Comparison of ENCODE assay signal across 1 cellular context in genomic region chr4:5774416-5775056, GRCh38.
TF ChIP-seq lines count a peak whose summit lies in the region.

No MANE protein-coding gene starts in this region.

TF ChIP-seq in H1, 55 proteins besides CTCF, POLR2A, EP300 and RAD21:
- no peak for TF ChIP-seq TAF1 (IDR thresholded peaks at IDR 0.05; ENCODE audit: low read depth, low read length)
- no peak for TF ChIP-seq POU5F1 (IDR thresholded peaks at IDR 0.05; ENCODE audit: low read depth, low read length)
- TF ChIP-seq TCF12 (IDR thresholded peaks at IDR 0.05; ENCODE audit: low read depth, low read length), result no peak
- TF ChIP-seq NRF1 (IDR thresholded peaks at IDR 0.05; ENCODE audit: low read depth, low read length), result no peak
